Comparison of ENCODE assay signal across 17 cellular contexts in genomic region chr1:67407498-67407897, GRCh38. TPM values are rescaled to one million over a fixed set of nuclear protein-coding genes. Genes with fewer than 3 reads are reported as not detected.
DNase-seq lines count a peak whose midpoint lies in the region; ATAC-seq and TF ChIP-seq lines count a peak whose summit lies in the region.
"Had no signal": no experiment of that assay in that cellular context is flagged by ENCODE, and none has a peak within 500 bp of the region (broad histone marks: within the 10 kb centered on the region; RNA-seq: fewer than 3 reads in every experiment).

No MANE protein-coding gene starts in this region.

- no peak for TF ChIP-seq CTCF in coronary artery (IDR thresholded peaks at IDR 0.05)

- peak overlapping the region; percentile 3 to 29 for H3K27ac ChIP-seq in coronary artery
- H3K27ac ChIP-seq: HL-60 had no signal

- H3K4me3 ChIP-seq in coronary artery: no peak overlapping the region

- peak; percentile 44 for ATAC-seq in Right ventricle myocardium superior (ENCODE audit: poor library complexity)
- ATAC-seq: PC-3 had no signal

- DNase-seq in Right ventricle myocardium superior (no peak), cardiac septum (ENCODE audit: low spot score) (no peak), coronary artery (ENCODE audit: low spot score) (no peak), iris pigment epithelial cell (ENCODE audit: low read depth) (peak; percentile 26), DMS53 (lab: John Stamatoyannopoulos, UW) (no peak), RKO (ENCODE audit: low spot score) (no peak), activated gamma-delta T cell (lab: John Stamatoyannopoulos, UW) (no peak), NCI-H345 (lab: John Stamatoyannopoulos, UW) (no peak)
- DNase-seq: CD8-positive, alpha-beta memory T cell; GOT3; HFFc6; NCI-H1105 treated with DMSO at 0.1 percent for 48 hours; NCI-H187; NCI-H446 treated with DMSO at 0.1 percent for 48 hours; NCI-H748 treated with DMSO at 0.1 percent for 48 hours; PC-3 had no signal

- intact Hi-C loops in Right ventricle myocardium superior (cut with DNase I) (no loop called here), cardiac septum (cut with DNase I) (no loop called here)

RNA-seq across cellular contexts. Expression of gene SERBP1, which starts 22.7 kb away (rescaled TPM):
- total RNA-seq in Right ventricle myocardium superior: 111 TPM
- total RNA-seq in cardiac septum: 146 TPM
